In the genomic region with DNA sequence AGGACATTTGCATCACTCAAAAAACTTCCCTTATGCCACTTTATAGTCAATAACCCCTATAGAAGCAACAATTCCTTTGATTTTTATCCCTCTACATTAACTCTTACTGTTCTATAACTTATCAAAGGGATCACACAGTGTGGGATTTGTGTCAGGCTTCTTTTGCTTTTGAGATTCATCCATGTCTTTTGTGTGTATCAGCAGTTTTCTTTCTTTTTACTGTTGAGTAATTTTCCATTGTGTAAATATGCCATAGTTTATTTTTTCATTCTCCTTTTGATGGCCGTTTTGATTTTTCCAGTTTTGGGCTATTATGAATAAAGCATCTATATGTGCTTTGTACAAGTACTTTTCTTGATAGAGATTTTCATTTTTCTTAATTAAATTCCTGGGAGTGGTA, we compare ENCODE assay signal across 3 cellular contexts.
TF ChIP-seq lines count a peak whose summit lies in the region.

No MANE protein-coding gene starts in this region.

TF ChIP-seq in IMR-90, 13 proteins besides CTCF, POLR2A, EP300 and RAD21:
- TF ChIP-seq MAFK (IDR thresholded peaks at IDR 0.05; ENCODE audit: low read depth, low read length) (peak; percentile 41; the same call in 1 of the 2 replicates), MAZ (IDR thresholded peaks at IDR 0.05; ENCODE audit: borderline replicate concordance, low read depth, low read length) (no peak)

TF ChIP-seq in K562, 482 proteins besides CTCF, POLR2A, EP300 and RAD21:
- TF ChIP-seq YY1 (IDR thresholded peaks at IDR 0.05; ENCODE audit: borderline replicate concordance in 1 of 3, control insufficient read depth in 1 of 3, extremely low read depth in 1 of 3, insufficient read depth in 3 of 3, insufficient read length in 1 of 3, insufficient replicate concordance in 2 of 3, low read depth in 1 of 3, low read length in 2 of 3) (no peak), ZNF316 (IDR thresholded peaks at IDR 0.05) (peak; percentile 60)

TF ChIP-seq in HepG2, 621 proteins besides CTCF, POLR2A, EP300 and RAD21:
- TF ChIP-seq MAFF (IDR thresholded peaks at IDR 0.05; ENCODE audit: low read depth, low read length), result 0 out of 2 replicates have a peak, but pooled peaks have one; percentile 35
- no peak for TF ChIP-seq DNMT3B (CRISPR knock-in tag; conservative IDR thresholded peaks at IDR 0.05)
- TF ChIP-seq MAFK (conservative IDR thresholded peaks at IDR 0.05 in 1 of 2, IDR thresholded peaks at IDR 0.05 in 1 of 2; ENCODE audit: low read length in 2 of 2), result peak; percentile 34 to 65; a peak in 3 of 4 replicates
